Comparison of ENCODE assay signal across 27 cellular contexts in the genomic region with DNA sequence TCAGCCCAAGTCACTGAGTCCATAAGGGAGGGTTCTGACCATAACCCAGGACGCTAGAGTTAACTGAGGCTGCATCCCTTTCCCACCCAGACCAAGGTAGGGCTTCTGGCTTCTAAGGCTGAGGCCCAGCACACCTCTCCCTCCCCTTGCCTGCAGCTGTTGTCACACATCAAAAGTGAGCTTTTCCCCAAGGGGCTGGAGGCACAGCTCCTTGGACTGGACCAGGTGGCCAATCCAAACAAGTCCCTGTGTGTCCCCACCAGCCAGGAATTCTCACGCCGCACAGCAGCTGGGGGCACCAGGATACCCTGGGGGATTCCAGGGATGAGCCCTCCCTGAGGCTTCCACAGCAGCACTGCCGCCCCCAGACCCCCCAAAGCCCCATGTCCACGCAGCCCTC. TPM values are rescaled to one million over a fixed set of nuclear protein-coding genes. Genes with fewer than 3 reads are reported as not detected.
"Had no signal": no experiment of that assay in that cellular context is flagged by ENCODE, and none has a peak within 500 bp of the region (broad histone marks: within the 10 kb centered on the region; RNA-seq: fewer than 3 reads in every experiment).

No MANE protein-coding gene starts in this region.

- H3K27me3 ChIP-seq: hepatocyte, ovary, right atrium auricular region, right lobe of liver, transverse colon, upper lobe of left lung, uterus had no signal

- ATAC-seq: naive thymus-derived CD4-positive, alpha-beta T cell; natural killer cell treated with Interleukin-12 subunit alpha and Interleukin-12 subunit beta and Interleukin-15 and Interleukin-18, amount 100 ng/mL, for 72 hours; right lobe of liver; stimulated activated memory B cell treated with anti-CD40 and anti-IgM and Interleukin-4, amounts not matched to agents 10 μg/mL and 1 μg/mL and 100 μg/mL, for 72 hours; stimulated activated naive CD8-positive, alpha-beta T cell treated with anti-CD3 and anti-CD28 coated beads, Interleukin-15, amount 100 ng/mL, for 72 hours had no signal

- H3K27ac ChIP-seq: hepatocyte, left ventricle myocardium inferior, ovary, right atrium auricular region, right lobe of liver, transverse colon, upper lobe of left lung, uterus had no signal

- H3K4me1 ChIP-seq: left ventricle myocardium inferior, right atrium auricular region, right lobe of liver, transverse colon, upper lobe of left lung, uterus had no signal

- H3K9me3 ChIP-seq: left ventricle myocardium inferior, ovary, right atrium auricular region, right lobe of liver, transverse colon, upper lobe of left lung, uterus had no signal

- DNase-seq: islet precursor cell; left ventricle myocardium inferior; mesendoderm; naive thymus-derived CD4-positive, alpha-beta T cell; ovary; right lobe of liver; stimulated activated CD4-positive, alpha-beta T cell treated with anti-CD3 and anti-CD28 coated beads, Interleukin-1b, Interleukin-23, amount 100 ng/mL, for 48 hours; stimulated activated CD4-positive, alpha-beta T cell treated with anti-CD3 and anti-CD28 coated beads, Interleukin-2, amount 100 ng/mL, for 48 hours; stimulated activated CD4-positive, alpha-beta T cell treated with anti-CD3 and anti-CD28 coated beads, Interleukin-4, amount 100 ng/mL, for 4 hours; stimulated activated naive CD4-positive, alpha-beta T cell treated with Interleukin-2 at 50 U/mL for 16 hours; stimulated activated naive CD8-positive, alpha-beta T cell treated with anti-CD3 and anti-CD28 coated beads, Interleukin-15, amount 100 ng/mL, for 72 hours; substantia nigra; transverse colon; upper lobe of left lung; uterus had no signal

- H3K4me3 ChIP-seq: hepatocyte, left ventricle myocardium inferior, lung, ovary, right atrium auricular region, right lobe of liver, smooth muscle cell, transverse colon, upper lobe of left lung, uterus had no signal

- H3K36me3 ChIP-seq: left ventricle myocardium inferior, ovary, right atrium auricular region, right lobe of liver, transverse colon, upper lobe of left lung, uterus had no signal

RNA-seq across cellular contexts. Expression of gene ISLR2, which starts 22.3 kb away (rescaled TPM):
- total RNA-seq: hepatocyte; mononuclear cell; naive thymus-derived CD4-positive, alpha-beta T cell; natural killer cell treated with Interleukin-12 subunit alpha and Interleukin-12 subunit beta and Interleukin-15 and Interleukin-18, amount 100 ng/mL, for 72 hours; pulmonary artery endothelial cell; renal cortical epithelial cell had no signal

RNA-seq across cellular contexts. Expression of gene GOLGA6A, which starts 25.8 kb away (rescaled TPM):
- total RNA-seq: hepatocyte; kidney epithelial cell; left ventricle myocardium inferior; mononuclear cell; natural killer cell treated with Interleukin-12 subunit alpha and Interleukin-12 subunit beta and Interleukin-15 and Interleukin-18, amount 100 ng/mL, for 72 hours; omental fat pad; pulmonary artery endothelial cell; right atrium auricular region; temporal lobe; transverse colon had no signal
